Comparison of ENCODE assay signal across 8 cellular contexts in genomic region chr17:77087650-77088454, GRCh38. TPM values are rescaled to one million over a fixed set of nuclear protein-coding genes. Genes with fewer than 3 reads are reported as not detected.
DNase-seq lines count a peak whose midpoint lies in the region; ATAC-seq, FAIRE-seq and TF ChIP-seq lines count a peak whose summit lies in the region.

No MANE protein-coding gene starts in this region.

- FAIRE-seq in GM19239 (lab: Jason Lieb, UNC): no peak

- no peak for TF ChIP-seq CTCF in GM23338 (conservative IDR thresholded peaks at IDR 0.05; ENCODE audit: low read depth in 2 of 2)

- DNase-seq in GM23338 (ENCODE audit: low spot score) (no peak), right cardiac atrium (no peak), NCI-H128 (lab: John Stamatoyannopoulos, UW; ENCODE audit: unreplicated experiment) (no peak), GM19239 (ENCODE audit: insufficient read length, low spot score) (no peak), GF-D8 (lab: John Stamatoyannopoulos, UW) (no peak)
- DNase-seq in activated CD4-positive, alpha-beta memory T cell treated with anti-CD3 and anti-CD28 coated beads for 36 hours: peak; percentile 33
- peak; percentile 36 for DNase-seq in stimulated activated CD8-positive, alpha-beta memory T cell treated with anti-CD3 and anti-CD28 coated beads, Interleukin-4, amount 100 ng/mL, for 48 hours

- 69% methylated on average over 16 of the region's 16 CpGs for WGBS in right cardiac atrium

- peaks cover 44% of the 10 kb centered on the region for H3K36me3 Mint-ChIP-seq in GM23338 (ENCODE audit: low read depth)
- H3K36me3 Mint-ChIP-seq in activated CD4-positive, alpha-beta memory T cell treated with anti-CD3 and anti-CD28 coated beads for 36 hours: peaks cover 31% of the 10 kb centered on the region

- CTCF ChIA-PET in activated CD4-positive, alpha-beta memory T cell treated with anti-CD3 and anti-CD28 coated beads for 36 hours (lab: Charles Lee): interaction anchor here (0.6 to 4.8 kb wide), 26 partner anchors 8 to 222 kb away, joined by 3 to 38 read pairs (median 4); partner anchors contain the start of genes MGAT5B and SEC14L1

- ATAC-seq in GM23338 (no peak), right cardiac atrium (no peak), HG03175 (IDR thresholded peaks at IDR 0.05; ENCODE audit: unreplicated experiment) (no peak)

- no peaks in the 10 kb centered on the region for H3K9me3 ChIP-seq in right cardiac atrium (ENCODE audit: control insufficient read depth, low read length)

- H3F3A ChIP-seq in GM23338 (replicated peaks; ENCODE audit: low read depth): peaks cover 6% of the 10 kb centered on the region

- H3K4me2 ChIP-seq in GM23338: peak overlapping the region; percentile 35

- H2AFZ ChIP-seq in GM23338: peak overlapping the region; percentile 89

- peak overlapping the region; percentile 94 for H3K4me3 Mint-ChIP-seq in GM23338
- peak overlapping the region; percentile 89 for H3K4me3 Mint-ChIP-seq in activated CD4-positive, alpha-beta memory T cell treated with anti-CD3 and anti-CD28 coated beads for 36 hours

- peaks cover 18% of the 10 kb centered on the region for H3K4me1 Mint-ChIP-seq in GM23338
- peaks cover 49% of the 10 kb centered on the region for H3K4me1 Mint-ChIP-seq in activated CD4-positive, alpha-beta memory T cell treated with anti-CD3 and anti-CD28 coated beads for 36 hours (ENCODE audit: low read depth)

- intact Hi-C loops in activated CD4-positive, alpha-beta memory T cell treated with anti-CD3 and anti-CD28 coated beads for 36 hours (cut with micrococcal nuclease): loop anchor here (1.0 to 5.0 kb wide), 3 partner anchors 40 to 99 kb away; partner anchors contain the start of gene SEC14L1
- intact Hi-C loops in right cardiac atrium (cut with DNase I): loop anchor here (2.0 kb wide), 2 partner anchors 159 to 161 kb away; no protein-coding TSS in a partner anchor

- peak overlapping the region; percentile 99 for H3K27ac Mint-ChIP-seq in GM23338
- H3K27ac Mint-ChIP-seq in activated CD4-positive, alpha-beta memory T cell treated with anti-CD3 and anti-CD28 coated beads for 36 hours: peak overlapping the region; percentile 94

- H3K79me2 ChIP-seq in GM23338 (replicated peaks; ENCODE audit: insufficient read depth): peaks cover 15% of the 10 kb centered on the region

- POLR2A ChIA-PET in activated CD4-positive, alpha-beta memory T cell treated with anti-CD3 and anti-CD28 coated beads for 36 hours (lab: Charles Lee): interaction anchor here (0.6 to 2.1 kb wide), 5 partner anchors 8 to 146 kb away, joined by 3 to 24 read pairs (median 4); partner anchors contain the start of gene SEC14L1

- H3K4me3 ChIP-seq in GM23338 (peak overlapping the region; percentile 39; the same call in 1 of the 2 replicates), right cardiac atrium (ENCODE audit: low read length) (peak overlapping the region; percentile 52)

- H3K9me2 ChIP-seq in GM23338 (ENCODE audit: insufficient read depth): 0 out of 2 replicates have a peak, but pooled peaks cover 9% of the 10 kb centered on the region

- H3K27me3 ChIP-seq in GM23338 (ENCODE audit: insufficient read depth) (no peaks in the 10 kb centered on the region), right cardiac atrium (ENCODE audit: control insufficient read depth, insufficient read depth) (no peaks in the 10 kb centered on the region)

- H3K4me1 ChIP-seq in GM23338 (ENCODE audit: insufficient read depth) (peaks cover 14% of the 10 kb centered on the region), right cardiac atrium (ENCODE audit: control insufficient read depth, insufficient read depth, low read length) (peaks cover 3% of the 10 kb centered on the region)

- peaks cover 12% of the 10 kb centered on the region for H3K27me3 Mint-ChIP-seq in GM23338 (ENCODE audit: insufficient read depth, low read depth, poor library complexity)
- no peaks in the 10 kb centered on the region for H3K27me3 Mint-ChIP-seq in activated CD4-positive, alpha-beta memory T cell treated with anti-CD3 and anti-CD28 coated beads for 36 hours

- H4K20me1 ChIP-seq in GM23338 (replicated peaks; ENCODE audit: insufficient read depth): no peaks in the 10 kb centered on the region

- H3K36me3 ChIP-seq in GM23338 (ENCODE audit: insufficient read depth): 0 out of 2 replicates have a peak, but pooled peaks cover 5% of the 10 kb centered on the region

- no peaks in the 10 kb centered on the region; the same call in 2 of the 3 replicates for H3K9me3 Mint-ChIP-seq in GM23338
- no peaks in the 10 kb centered on the region for H3K9me3 Mint-ChIP-seq in activated CD4-positive, alpha-beta memory T cell treated with anti-CD3 and anti-CD28 coated beads for 36 hours

- H3K27ac ChIP-seq in GM23338 (ENCODE audit: low read depth): no peak overlapping the region
- peak overlapping the region; percentile 55 for H3K27ac ChIP-seq in right cardiac atrium (ENCODE audit: low read length)

TF ChIP-seq in GM23338, 12 proteins besides CTCF, POLR2A, EP300 and RAD21:
- TF ChIP-seq STAT1 (IDR thresholded peaks at IDR 0.05; ENCODE audit: unreplicated experiment): no peak
- no peak for TF ChIP-seq ZNF114 (CRISPR knock-in tag; IDR thresholded peaks at IDR 0.05)
- TF ChIP-seq CREB1 (CRISPR knock-in tag; IDR thresholded peaks at IDR 0.05; ENCODE audit: low read depth): no peak
- TF ChIP-seq JUNB (IDR thresholded peaks at IDR 0.05; ENCODE audit: unreplicated experiment): no peak
- TF ChIP-seq ZNF331 (CRISPR knock-in tag; IDR thresholded peaks at IDR 0.05; ENCODE audit: low read depth): no peak
- TF ChIP-seq, protein P1, sequence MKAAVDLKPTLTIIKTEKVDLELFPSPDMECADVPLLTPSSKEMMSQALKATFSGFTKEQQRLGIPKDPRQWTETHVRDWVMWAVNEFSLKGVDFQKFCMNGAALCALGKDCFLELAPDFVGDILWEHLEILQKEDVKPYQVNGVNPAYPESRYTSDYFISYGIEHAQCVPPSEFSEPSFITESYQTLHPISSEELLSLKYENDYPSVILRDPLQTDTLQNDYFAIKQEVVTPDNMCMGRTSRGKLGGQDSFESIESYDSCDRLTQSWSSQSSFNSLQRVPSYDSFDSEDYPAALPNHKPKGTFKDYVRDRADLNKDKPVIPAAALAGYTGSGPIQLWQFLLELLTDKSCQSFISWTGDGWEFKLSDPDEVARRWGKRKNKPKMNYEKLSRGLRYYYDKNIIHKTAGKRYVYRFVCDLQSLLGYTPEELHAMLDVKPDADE (IDR thresholded peaks at IDR 0.05): no peak
- TF ChIP-seq REST (IDR thresholded peaks at IDR 0.05; ENCODE audit: unreplicated experiment): no peak
- no peak for TF ChIP-seq NANOG (IDR thresholded peaks at IDR 0.05; ENCODE audit: borderline replicate concordance)

RNA-seq across cellular contexts. Expression of gene SEC14L1, which starts 52.9 kb away (rescaled TPM):
- 54.8 and 81.8 TPM in 2 replicates for total RNA-seq in GM23338 (2014; rRNA removed; shearing (Covaris generic))
- polyA plus RNA-seq in GM23338 (2016; fragmentation: Nextera tagmentation; extraction: Ambion mirVana): 26.8 and 32.3 TPM in 2 replicates
- 10 to 100 TPM; 68.1 to 68.5 TPM for total RNA-seq in activated CD4-positive, alpha-beta memory T cell treated with anti-CD3 and anti-CD28 coated beads for 36 hours
- total RNA-seq in right cardiac atrium: 10 to 100 TPM; 47.2 to 58.4 (median 50.1) TPM
- 39.6 TPM for polyA plus RNA-seq in right cardiac atrium

Comparison
In these comparisons a context has a peak if more than half of its experiments do, and no peak if none do; other contexts are left out.
1. DNase-seq: peak in activated CD4-positive, alpha-beta memory T cell treated with anti-CD3 and anti-CD28 coated beads for 36 hours (single experiment) and stimulated activated CD8-positive, alpha-beta memory T cell treated with anti-CD3 and anti-CD28 coated beads, Interleukin-4, amount 100 ng/mL, for 48 hours (single experiment); none in GM23338 (single experiment), right cardiac atrium (0 of 3), NCI-H128 (single experiment), GM19239 (single experiment) and GF-D8 (single experiment).